In the genomic region with DNA sequence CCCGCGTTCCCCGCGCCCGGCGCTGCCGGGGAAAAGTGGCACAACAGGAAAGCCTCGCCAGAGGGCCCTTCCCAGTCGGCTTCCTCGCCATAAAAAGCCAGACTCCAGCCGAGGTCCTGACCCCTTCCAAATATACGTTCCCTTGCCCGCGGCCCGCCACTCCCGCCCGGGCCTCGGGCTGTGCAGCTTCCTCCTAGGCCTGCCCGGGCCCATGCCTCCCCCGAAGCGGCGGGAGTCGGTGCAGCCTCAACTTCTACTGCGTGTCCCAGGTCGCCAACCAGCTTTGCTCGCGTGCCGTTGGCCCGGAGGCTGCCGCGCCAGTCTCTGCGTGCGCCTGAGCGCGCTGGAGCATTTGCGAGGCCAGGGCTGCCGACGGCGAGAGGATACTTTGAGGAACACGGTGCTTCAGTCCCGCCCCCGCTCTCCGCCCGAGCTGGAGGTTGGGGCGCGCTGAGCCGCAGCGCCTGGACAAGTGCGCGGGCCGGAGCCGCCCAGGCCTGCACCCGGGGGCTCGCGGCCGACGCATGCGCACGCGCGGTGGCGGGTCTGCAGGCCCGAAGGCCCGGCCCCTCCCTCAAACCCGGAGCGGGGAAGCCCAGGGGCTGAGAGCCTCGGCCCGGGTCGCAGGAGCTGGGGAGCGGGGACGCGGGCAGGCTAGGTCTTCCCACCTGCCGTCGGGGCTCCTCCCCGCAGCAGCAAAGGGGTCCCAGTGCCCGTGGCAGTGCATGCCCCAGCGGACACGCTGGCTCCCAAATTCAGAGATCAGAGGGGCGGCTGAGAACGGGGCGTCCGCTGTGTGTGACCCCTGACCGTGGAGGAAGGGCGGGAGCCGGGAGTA, we compare ENCODE assay signal across 2 cellular contexts.
TF ChIP-seq lines count a peak whose summit lies in the region.

No MANE protein-coding gene starts in this region.

TF ChIP-seq in GM23338, 12 proteins besides CTCF, POLR2A, EP300 and RAD21:
- TF ChIP-seq ZNF114 (CRISPR knock-in tag; IDR thresholded peaks at IDR 0.05) (no peak), ETS1 (IDR thresholded peaks at IDR 0.05) (no peak), POLR2AphosphoS5 (IDR thresholded peaks at IDR 0.05; ENCODE audit: low read depth) (no peak), EZH2phosphoT487 (IDR thresholded peaks at IDR 0.05; ENCODE audit: unreplicated experiment) (peak; percentile 82), STAT1 (IDR thresholded peaks at IDR 0.05; ENCODE audit: unreplicated experiment) (no peak), EZH2 (IDR thresholded peaks at IDR 0.05; ENCODE audit: low read depth, unreplicated experiment) (peak; percentile 78)
- TF ChIP-seq, protein P1, sequence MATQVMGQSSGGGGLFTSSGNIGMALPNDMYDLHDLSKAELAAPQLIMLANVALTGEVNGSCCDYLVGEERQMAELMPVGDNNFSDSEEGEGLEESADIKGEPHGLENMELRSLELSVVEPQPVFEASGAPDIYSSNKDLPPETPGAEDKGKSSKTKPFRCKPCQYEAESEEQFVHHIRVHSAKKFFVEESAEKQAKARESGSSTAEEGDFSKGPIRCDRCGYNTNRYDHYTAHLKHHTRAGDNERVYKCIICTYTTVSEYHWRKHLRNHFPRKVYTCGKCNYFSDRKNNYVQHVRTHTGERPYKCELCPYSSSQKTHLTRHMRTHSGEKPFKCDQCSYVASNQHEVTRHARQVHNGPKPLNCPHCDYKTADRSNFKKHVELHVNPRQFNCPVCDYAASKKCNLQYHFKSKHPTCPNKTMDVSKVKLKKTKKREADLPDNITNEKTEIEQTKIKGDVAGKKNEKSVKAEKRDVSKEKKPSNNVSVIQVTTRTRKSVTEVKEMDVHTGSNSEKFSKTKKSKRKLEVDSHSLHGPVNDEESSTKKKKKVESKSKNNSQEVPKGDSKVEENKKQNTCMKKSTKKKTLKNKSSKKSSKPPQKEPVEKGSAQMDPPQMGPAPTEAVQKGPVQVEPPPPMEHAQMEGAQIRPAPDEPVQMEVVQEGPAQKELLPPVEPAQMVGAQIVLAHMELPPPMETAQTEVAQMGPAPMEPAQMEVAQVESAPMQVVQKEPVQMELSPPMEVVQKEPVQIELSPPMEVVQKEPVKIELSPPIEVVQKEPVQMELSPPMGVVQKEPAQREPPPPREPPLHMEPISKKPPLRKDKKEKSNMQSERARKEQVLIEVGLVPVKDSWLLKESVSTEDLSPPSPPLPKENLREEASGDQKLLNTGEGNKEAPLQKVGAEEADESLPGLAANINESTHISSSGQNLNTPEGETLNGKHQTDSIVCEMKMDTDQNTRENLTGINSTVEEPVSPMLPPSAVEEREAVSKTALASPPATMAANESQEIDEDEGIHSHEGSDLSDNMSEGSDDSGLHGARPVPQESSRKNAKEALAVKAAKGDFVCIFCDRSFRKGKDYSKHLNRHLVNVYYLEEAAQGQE (IDR thresholded peaks at IDR 0.05; ENCODE audit: unreplicated experiment): no peak

TF ChIP-seq in GM12878, 131 proteins besides CTCF, POLR2A, EP300 and RAD21:
- no peak for TF ChIP-seq MEF2B (IDR thresholded peaks at IDR 0.05; ENCODE audit: partially characterized antibody, poor library complexity, severe bottlenecking)
- peak; percentile 61 for TF ChIP-seq HDAC6 (IDR thresholded peaks at IDR 0.05; ENCODE audit: unreplicated experiment)
- peak in 1 of 2 experiments; percentile 30; a peak in 1 of 3 replicates for TF ChIP-seq EGR1 (IDR thresholded peaks at IDR 0.05; ENCODE audit: borderline replicate concordance in 1 of 2, low read depth in 2 of 2, low read length in 2 of 2)
- no peak for TF ChIP-seq MTA2 (IDR thresholded peaks at IDR 0.05; ENCODE audit: low read depth)
- no peak for TF ChIP-seq E2F8 (IDR thresholded peaks at IDR 0.05; ENCODE audit: low read depth, partially characterized antibody)
